In genomic region chr2:105460048-105460732, GRCh38 we compare ENCODE assay signal across 1 cellular context.
TF ChIP-seq lines count a peak whose summit lies in the region.

No MANE protein-coding gene starts in this region.

TF ChIP-seq in GM12878, 131 proteins besides CTCF, POLR2A, EP300 and RAD21 (continued from another document):
- TF ChIP-seq USF2 (IDR thresholded peaks at IDR 0.05; ENCODE audit: borderline replicate concordance, low read depth, low read length) (no peak), KLF5 (IDR thresholded peaks at IDR 0.05; ENCODE audit: partially characterized antibody) (no peak), RBBP5 (conservative IDR thresholded peaks at IDR 0.05) (no peak), RCOR1 (conservative IDR thresholded peaks at IDR 0.05; ENCODE audit: low read depth, low read length) (no peak), ATF3 (IDR thresholded peaks at IDR 0.05; ENCODE audit: borderline replicate concordance, extremely low read depth, low read depth, low read length) (no peak), SRF (IDR thresholded peaks at IDR 0.05; ENCODE audit: low read depth in 2 of 2, low read length in 2 of 2) (no peak), ZNF274 (IDR thresholded peaks at IDR 0.05; ENCODE audit: insufficient read depth, insufficient read length) (no peak), TAF1 (IDR thresholded peaks at IDR 0.05; ENCODE audit: borderline replicate concordance, low read depth, low read length) (no peak), EZH2 (IDR thresholded peaks at IDR 0.05; ENCODE audit: borderline replicate concordance, control insufficient read depth, low read depth, low read length) (no peak), BCL11A (IDR thresholded peaks at IDR 0.05; ENCODE audit: low read depth, low read length) (no peak), TARDBP (IDR thresholded peaks at IDR 0.05; ENCODE audit: borderline replicate concordance) (no peak), STAT3 (IDR thresholded peaks at IDR 0.05; ENCODE audit: low read depth, low read length) (no peak)
TF ChIP-seq in GM12878: peak in this region for 0.
